Comparison of ENCODE assay signal across 23 cellular contexts in the genomic region with DNA sequence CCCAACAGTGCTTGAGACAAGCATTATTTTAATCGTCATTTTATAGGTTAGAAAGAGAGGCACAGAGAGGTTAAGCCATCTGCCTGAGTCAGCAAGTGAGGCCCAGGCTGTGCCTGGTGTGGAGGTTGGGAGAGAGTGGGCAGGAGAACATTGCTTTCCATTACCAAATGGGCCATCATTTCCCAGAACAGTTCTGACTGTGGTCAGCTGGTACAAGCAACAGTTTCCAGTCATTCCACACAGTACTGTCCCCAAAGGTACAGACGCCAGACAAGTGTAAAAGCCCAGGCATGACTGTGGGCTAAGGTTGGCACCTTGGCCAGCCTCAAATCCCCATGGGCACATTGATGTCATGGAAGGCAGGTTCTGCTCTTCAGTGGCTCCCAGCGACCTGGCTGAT.
DNase-seq lines count a peak whose midpoint lies in the region; ATAC-seq and TF ChIP-seq lines count a peak whose summit lies in the region.
"Had no signal": no experiment of that assay in that cellular context is flagged by ENCODE, and none has a peak within 500 bp of the region (broad histone marks: within the 10 kb centered on the region; RNA-seq: fewer than 3 reads in every experiment).

No MANE protein-coding gene starts in this region.

- peak overlapping the region in 11 of 12 donors; percentile 9 to 96 (median 85) for H3K27ac ChIP-seq in heart left ventricle
- H3K27ac ChIP-seq: 22Rv1, epithelial cell of prostate, pancreas, upper lobe of right lung had no signal

- H3K36me3 ChIP-seq in heart left ventricle = peaks cover 0 to 7% (median 0%) of the 10 kb centered on the region in 9 donors
- H3K36me3 ChIP-seq: pancreas, upper lobe of right lung had no signal

- peaks cover 10 to 67% (median 46%) of the 10 kb centered on the region in 12 donors for H3K4me1 ChIP-seq in heart left ventricle

- no peaks in the 10 kb centered on the region for H3K27me3 ChIP-seq in heart left ventricle
- H3K27me3 ChIP-seq: pancreas, upper lobe of right lung had no signal

- H3K36me3 Mint-ChIP-seq in T-helper 2 cell treated with Interferon-gamma antibody and Interleukin-4, amounts not matched to agents 5 μg/mL and 100 μg/mL, for 36 hours (ENCODE audit: low read depth) = no peaks in the 10 kb centered on the region
- H3K36me3 Mint-ChIP-seq in activated T-helper 2 cell treated with anti-CD3 and anti-CD28 coated beads, Interferon-gamma antibody, Interleukin-2, Interleukin-4, amounts not matched to agents 10 μg/mL and 5 μg/mL and 100 μg/mL, durations not matched to agents 14 hours and 24 hours and 36 hours (ENCODE audit: low read depth) = no peaks in the 10 kb centered on the region

- peak in 2 of 4 donors; percentile 8 to 22 for ATAC-seq in heart left ventricle
- ATAC-seq in Right ventricle myocardium inferior = no peak
- peak; percentile 78 for ATAC-seq in stimulated activated naive CD8-positive, alpha-beta T cell treated with anti-CD3 and anti-CD28 coated beads, Interleukin-15, amount 100 ng/mL, for 72 hours
- ATAC-seq: pancreas, upper lobe of right lung had no signal

- H3K4me1 Mint-ChIP-seq in T-helper 2 cell treated with Interferon-gamma antibody and Interleukin-4, amounts not matched to agents 5 μg/mL and 100 μg/mL, for 36 hours (ENCODE audit: low read depth) = no peaks in the 10 kb centered on the region
- peaks cover 11% of the 10 kb centered on the region for H3K4me1 Mint-ChIP-seq in activated T-helper 2 cell treated with anti-CD3 and anti-CD28 coated beads, Interferon-gamma antibody, Interleukin-2, Interleukin-4, amounts not matched to agents 10 μg/mL and 5 μg/mL and 100 μg/mL, durations not matched to agents 14 hours and 24 hours and 36 hours (ENCODE audit: low read depth)
- H3K4me1 Mint-ChIP-seq in stimulated activated naive CD8-positive, alpha-beta T cell treated with anti-CD3 and anti-CD28 coated beads, Interleukin-15, amount 100 ng/mL, for 72 hours = peaks cover 16% of the 10 kb centered on the region

- TF ChIP-seq POLR2A in heart left ventricle (IDR thresholded peaks at IDR 0.05) = no peak

- TF ChIP-seq CTCF in heart left ventricle (IDR thresholded peaks at IDR 0.05) = no peak

- H3K27ac Mint-ChIP-seq in T-helper 2 cell treated with Interferon-gamma antibody and Interleukin-4, amounts not matched to agents 5 μg/mL and 100 μg/mL, for 36 hours = no peak overlapping the region
- peak overlapping the region; percentile 44 for H3K27ac Mint-ChIP-seq in activated T-helper 2 cell treated with anti-CD3 and anti-CD28 coated beads, Interferon-gamma antibody, Interleukin-2, Interleukin-4, amounts not matched to agents 10 μg/mL and 5 μg/mL and 100 μg/mL, durations not matched to agents 14 hours and 24 hours and 36 hours
- H3K27ac Mint-ChIP-seq in stimulated activated naive CD8-positive, alpha-beta T cell treated with anti-CD3 and anti-CD28 coated beads, Interleukin-15, amount 100 ng/mL, for 72 hours = no peak overlapping the region
- H3K27ac Mint-ChIP-seq: H9; nephron progenitor cell; T-helper 1 cell treated with Interleukin-12 subunit alpha and Interleukin-12 subunit beta and Interleukin-4 antibody, amounts not matched to agents 30 μg/mL and 1 μg/mL, for 36 hours had no signal

- H3K9me3 Mint-ChIP-seq in T-helper 2 cell treated with Interferon-gamma antibody and Interleukin-4, amounts not matched to agents 5 μg/mL and 100 μg/mL, for 36 hours = peaks cover under 1% of the 10 kb centered on the region
- H3K9me3 Mint-ChIP-seq in activated T-helper 2 cell treated with anti-CD3 and anti-CD28 coated beads, Interferon-gamma antibody, Interleukin-2, Interleukin-4, amounts not matched to agents 10 μg/mL and 5 μg/mL and 100 μg/mL, durations not matched to agents 14 hours and 24 hours and 36 hours = no peaks in the 10 kb centered on the region
- peaks cover 0 to 1% of the 10 kb centered on the region in 2 donors for H3K9me3 Mint-ChIP-seq in stimulated activated naive CD8-positive, alpha-beta T cell treated with anti-CD3 and anti-CD28 coated beads, Interleukin-15, amount 100 ng/mL, for 72 hours

- H3K9me3 ChIP-seq in heart left ventricle = no peaks in the 10 kb centered on the region
- H3K9me3 ChIP-seq: pancreas, SK-N-SH, upper lobe of right lung had no signal

- H3K4me3 Mint-ChIP-seq in T-helper 2 cell treated with Interferon-gamma antibody and Interleukin-4, amounts not matched to agents 5 μg/mL and 100 μg/mL, for 36 hours = no peak overlapping the region
- H3K4me3 Mint-ChIP-seq in activated T-helper 2 cell treated with anti-CD3 and anti-CD28 coated beads, Interferon-gamma antibody, Interleukin-2, Interleukin-4, amounts not matched to agents 10 μg/mL and 5 μg/mL and 100 μg/mL, durations not matched to agents 14 hours and 24 hours and 36 hours (ENCODE audit: low read depth) = no peak overlapping the region
- no peak overlapping the region for H3K4me3 Mint-ChIP-seq in stimulated activated naive CD8-positive, alpha-beta T cell treated with anti-CD3 and anti-CD28 coated beads, Interleukin-15, amount 100 ng/mL, for 72 hours
- H3K4me3 Mint-ChIP-seq: H9; nephron progenitor cell; T-helper 1 cell treated with Interleukin-12 subunit alpha and Interleukin-12 subunit beta and Interleukin-4 antibody, amounts not matched to agents 30 μg/mL and 1 μg/mL, for 36 hours had no signal

- peak overlapping the region in 8 of 12 donors; percentile 45 to 63 (median 54) for H3K4me3 ChIP-seq in heart left ventricle
- H3K4me3 ChIP-seq: pancreas had no signal

- 83 to 90% (median 85%) methylated on average over 3 of the region's 3 CpGs for WGBS in heart left ventricle, 4 donors

- DNase-seq in T-helper 2 cell treated with Interferon-gamma antibody and Interleukin-4, amounts not matched to agents 5 μg/mL and 100 μg/mL, for 36 hours (ENCODE audit: low spot score) = peak; percentile 46
- no peak for DNase-seq in T-helper 2 cell
- peak in 1 of 5 donors; percentile 49 for DNase-seq in heart left ventricle
- DNase-seq in Right ventricle myocardium inferior (ENCODE audit: missing footprints) = no peak
- no peak for DNase-seq in activated T-helper 2 cell treated with anti-CD3 and anti-CD28 coated beads, Interferon-gamma antibody, Interleukin-2, Interleukin-4, amounts not matched to agents 10 μg/mL and 5 μg/mL and 100 μg/mL, durations not matched to agents 14 hours and 24 hours and 36 hours (ENCODE audit: low spot score)
- DNase-seq in stimulated activated naive CD8-positive, alpha-beta T cell treated with anti-CD3 and anti-CD28 coated beads, Interleukin-15, amount 100 ng/mL, for 72 hours = no peak
- no peak for DNase-seq in kidney glomerular epithelial cell (lab: John Stamatoyannopoulos, UW)
- DNase-seq in NCI-H748 (lab: John Stamatoyannopoulos, UW; ENCODE audit: unreplicated experiment) = no peak
- DNase-seq: activated CD8-positive, alpha-beta memory T cell treated with anti-CD3 and anti-CD28 coated beads, Interleukin-2, amount 50 U/mL, for 48 hours; activated naive CD4-positive, alpha-beta T cell; effector CD4-positive, alpha-beta T cell; H9; islet precursor cell; Kasumi-1; NCI-H446 treated with DMSO at 0.1 percent for 48 hours; nephron progenitor cell; pancreas; SK-N-SH; small intestine; upper lobe of right lung had no signal

- H3K27me3 Mint-ChIP-seq in T-helper 2 cell treated with Interferon-gamma antibody and Interleukin-4, amounts not matched to agents 5 μg/mL and 100 μg/mL, for 36 hours (ENCODE audit: low read depth) = no peaks in the 10 kb centered on the region
- no peaks in the 10 kb centered on the region for H3K27me3 Mint-ChIP-seq in activated T-helper 2 cell treated with anti-CD3 and anti-CD28 coated beads, Interferon-gamma antibody, Interleukin-2, Interleukin-4, amounts not matched to agents 10 μg/mL and 5 μg/mL and 100 μg/mL, durations not matched to agents 14 hours and 24 hours and 36 hours (ENCODE audit: low read depth)
- no peaks in the 10 kb centered on the region for H3K27me3 Mint-ChIP-seq in stimulated activated naive CD8-positive, alpha-beta T cell treated with anti-CD3 and anti-CD28 coated beads, Interleukin-15, amount 100 ng/mL, for 72 hours

- intact Hi-C loops in heart left ventricle (cut with DNase I) (loop anchor here in 7 of 10 donors (2.0 to 10.0 kb wide), 10 partner anchors 58 to 358 kb away; a partner anchor contains a TSS), Right ventricle myocardium inferior (cut with DNase I) (loop anchor here (5.0 kb wide), 2 partner anchors 88 to 358 kb away; no protein-coding TSS in a partner anchor)
- intact Hi-C loops in activated T-helper 2 cell treated with anti-CD3 and anti-CD28 coated beads, Interferon-gamma antibody, Interleukin-2, Interleukin-4, amounts not matched to agents 10 μg/mL and 5 μg/mL and 100 μg/mL, durations not matched to agents 14 hours and 24 hours and 36 hours (cut with micrococcal nuclease) = no loop called here
